In genomic region chr5:151068571-151069197, GRCh38 we compare ENCODE assay signal across 9 cellular contexts. TPM values are rescaled to one million over a fixed set of nuclear protein-coding genes. Genes with fewer than 3 reads are reported as not detected.
DNase-seq lines count a peak whose midpoint lies in the region; ATAC-seq and TF ChIP-seq lines count a peak whose summit lies in the region.
"Had no signal": no experiment of that assay in that cellular context is flagged by ENCODE, and none has a peak within 500 bp of the region (broad histone marks: within the 10 kb centered on the region; RNA-seq: fewer than 3 reads in every experiment).

No MANE protein-coding gene starts in this region.

- peaks cover 16% of the 10 kb centered on the region; the same call in 1 of the 2 replicates for H4K20me1 ChIP-seq in MM.1S (ENCODE audit: insufficient read depth, low read length)

- no peak for TF ChIP-seq POLR2A in adrenal gland (IDR thresholded peaks at IDR 0.05)

- intact Hi-C loops in CD14-positive monocyte (cut with micrococcal nuclease): no loop called here
- intact Hi-C loops in adrenal gland (cut with DNase I): no loop called here
- intact Hi-C loops in sciatic nerve (cut with DNase I): no loop called here

- H3K36me3 ChIP-seq in adrenal gland (replicated peaks in 1 of 2) (no peaks in the 10 kb centered on the region), MM.1S (replicated peaks; ENCODE audit: insufficient read depth, low read length) (no peaks in the 10 kb centered on the region; the same call in 1 of the 2 replicates)

- peaks cover 100% of the 10 kb centered on the region for H3K79me2 ChIP-seq in MM.1S (ENCODE audit: low read length)

- H3K4me1 Mint-ChIP-seq in CD14-positive monocyte: peaks cover 79% of the 10 kb centered on the region

- H3K9me3 Mint-ChIP-seq in CD14-positive monocyte: no peaks in the 10 kb centered on the region

- H3K27ac Mint-ChIP-seq in CD14-positive monocyte: peak overlapping the region in 4 of 7 donors; percentile 23 to 65 (median 36)

- H2AFZ ChIP-seq in MM.1S (ENCODE audit: low read length): no peak overlapping the region

- WGBS in adrenal gland, 4 donors: 58 to 76% (median 66%) methylated on average over 8 to 9 of the region's 9 CpGs

- no peak overlapping the region for H3K4me3 ChIP-seq in adrenal gland
- no peak overlapping the region for H3K4me3 ChIP-seq in MM.1S (ENCODE audit: low read length)

- H3K4me1 ChIP-seq in adrenal gland (replicated peaks in 1 of 2) (peaks cover 27 to 44% of the 10 kb centered on the region in 2 donors), MM.1S (ENCODE audit: low read length) (peaks cover 26% of the 10 kb centered on the region)

- H3K9me3 ChIP-seq in adrenal gland (replicated peaks in 1 of 3) (no peaks in the 10 kb centered on the region), MM.1S (replicated peaks; ENCODE audit: insufficient read depth, low read length) (no peaks in the 10 kb centered on the region)

- H3K9me2 ChIP-seq in MM.1S (replicated peaks; ENCODE audit: insufficient read depth, low read length): no peaks in the 10 kb centered on the region

- H3K4me3 Mint-ChIP-seq in CD14-positive monocyte: no peak overlapping the region

- TF ChIP-seq CTCF in CD14-positive monocyte (IDR thresholded peaks at IDR 0.05) (no peak), adrenal gland (IDR thresholded peaks at IDR 0.05) (no peak), MM.1S (IDR thresholded peaks at IDR 0.05; ENCODE audit: low read length) (no peak)

- no peaks in the 10 kb centered on the region for H3K27me3 ChIP-seq in adrenal gland
- no peaks in the 10 kb centered on the region for H3K27me3 ChIP-seq in MM.1S (replicated peaks; ENCODE audit: insufficient read depth, low read length)

- H3K27ac ChIP-seq in adrenal gland (peak overlapping the region in 3 of 5 donors; percentile 29 to 72 (median 71)), MM.1S (ENCODE audit: low read length) (no peak overlapping the region)

- peaks cover 58 to 76% of the 10 kb centered on the region in 2 donors for H3K36me3 Mint-ChIP-seq in CD14-positive monocyte

- H3F3A ChIP-seq in MM.1S (ENCODE audit: insufficient read depth, low read length): peaks cover 7% of the 10 kb centered on the region; the same call in 1 of the 2 replicates

- no peaks in the 10 kb centered on the region for H3K27me3 Mint-ChIP-seq in CD14-positive monocyte (ENCODE audit: low read depth in 3 of 3)

- no peak overlapping the region for H3K4me2 ChIP-seq in MM.1S (ENCODE audit: low read depth, low read length)

- DNase-seq in CD14-positive monocyte (ENCODE audit: low spot score) (no peak), adrenal gland (peak in 5 of 7 donors; percentile 61 to 73 (median 67)), sciatic nerve (ENCODE audit: low spot score) (no peak), MM.1S (no peak), SW480 (ENCODE audit: low spot score) (no peak), occipital lobe (lab: John Stamatoyannopoulos, UW) (no peak)

- peak; percentile 47 for ATAC-seq in GM19035 (IDR thresholded peaks at IDR 0.05; ENCODE audit: unreplicated experiment)
- peak; percentile 72 for ATAC-seq in HG03175 (IDR thresholded peaks at IDR 0.05; ENCODE audit: unreplicated experiment)
- ATAC-seq in sciatic nerve: peak; percentile 63
- ATAC-seq: HCT116 had no signal

- H3K9ac ChIP-seq in MM.1S (ENCODE audit: low read length): no peak overlapping the region

RNA-seq across cellular contexts. Expression of gene TNIP1, which starts 12.2 kb away (rescaled TPM):
- polyA plus RNA-seq in CD14-positive monocyte (10 to 100 TPM; 30.8 to 46.4 TPM), adrenal gland (10 to 100 TPM; 42.2 to 85.1 (median 68.1) TPM)
- total RNA-seq in adrenal gland (100 to 1,000 TPM in 6 of 8 donors, 10 to 100 TPM in 2; 36.6 to 129 (median 103) TPM), sciatic nerve (80.2 TPM), occipital lobe (18.1 TPM)

RNA-seq across cellular contexts. Expression of gene GPX3, which starts 48.3 kb away (rescaled TPM):
- polyA plus RNA-seq in CD14-positive monocyte (1 to 10 TPM; 3.5 to 3.8 TPM), adrenal gland (1,000 to 10,000 TPM in 2 of 3 donors, 100 to 1,000 TPM in 1; 365 to 1,619 (median 1,026) TPM)
- total RNA-seq in adrenal gland (1,000 to 10,000 TPM in 3 of 8 donors, 100 to 1,000 TPM in 5; 232 to 1,751 (median 422) TPM), sciatic nerve (1,443 TPM), occipital lobe (12.3 TPM)

Comparison
In these comparisons a context has a peak if more than half of its experiments do, and no peak if none do; other contexts are left out.
1. DNase-seq: peak in adrenal gland (5 of 7); none in CD14-positive monocyte (single experiment), sciatic nerve (single experiment), MM.1S (single experiment), SW480 (single experiment) and occipital lobe (single experiment).
2. RNA of gene GPX3, which starts 48.3 kb away (total RNA-seq): 1,443 TPM in sciatic nerve (single experiment) and 232 to 1,751 TPM in adrenal gland; 12.3 TPM in occipital lobe (single experiment); every median in the first group is over 10 times any median in the second.
3. Peak in every context shown above with its lines, with median percentiles within 50 percentile points of each other: ATAC-seq.